1 cellular context compared by ENCODE assay signal in the genomic region with DNA sequence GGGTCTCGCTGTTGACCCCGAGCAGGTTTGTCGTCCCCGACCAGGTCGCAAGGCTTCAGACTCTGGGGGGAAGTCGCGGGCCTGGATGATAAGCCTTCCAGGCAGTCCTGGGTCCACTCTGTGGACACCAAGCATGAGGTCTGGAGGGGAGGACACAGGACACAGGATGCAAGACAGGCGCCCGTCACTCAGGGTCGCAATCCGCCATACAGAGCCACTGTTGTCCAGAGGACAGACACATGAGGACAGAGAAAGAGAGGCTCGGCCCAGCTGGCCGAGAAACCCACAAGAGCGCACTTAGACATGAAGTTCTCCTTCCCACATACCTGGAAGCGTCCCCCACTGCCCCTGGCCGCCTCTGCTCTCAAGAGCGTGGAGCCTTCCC.
TF ChIP-seq lines count a peak whose summit lies in the region.

No MANE protein-coding gene starts in this region.

TF ChIP-seq in K562, 482 proteins besides CTCF, POLR2A, EP300 and RAD21:
- TF ChIP-seq, protein P1, sequence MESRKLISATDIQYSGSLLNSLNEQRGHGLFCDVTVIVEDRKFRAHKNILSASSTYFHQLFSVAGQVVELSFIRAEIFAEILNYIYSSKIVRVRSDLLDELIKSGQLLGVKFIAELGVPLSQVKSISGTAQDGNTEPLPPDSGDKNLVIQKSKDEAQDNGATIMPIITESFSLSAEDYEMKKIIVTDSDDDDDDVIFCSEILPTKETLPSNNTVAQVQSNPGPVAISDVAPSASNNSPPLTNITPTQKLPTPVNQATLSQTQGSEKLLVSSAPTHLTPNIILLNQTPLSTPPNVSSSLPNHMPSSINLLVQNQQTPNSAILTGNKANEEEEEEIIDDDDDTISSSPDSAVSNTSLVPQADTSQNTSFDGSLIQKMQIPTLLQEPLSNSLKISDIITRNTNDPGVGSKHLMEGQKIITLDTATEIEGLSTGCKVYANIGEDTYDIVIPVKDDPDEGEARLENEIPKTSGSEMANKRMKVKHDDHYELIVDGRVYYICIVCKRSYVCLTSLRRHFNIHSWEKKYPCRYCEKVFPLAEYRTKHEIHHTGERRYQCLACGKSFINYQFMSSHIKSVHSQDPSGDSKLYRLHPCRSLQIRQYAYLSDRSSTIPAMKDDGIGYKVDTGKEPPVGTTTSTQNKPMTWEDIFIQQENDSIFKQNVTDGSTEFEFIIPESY (CRISPR knock-in tag; IDR thresholded peaks at IDR 0.05) = 0 out of 2 replicates have a peak, but pooled peaks have one; percentile 25
- no peak for TF ChIP-seq KLF16 (IDR thresholded peaks at IDR 0.05)
